ENCODE assay signal across 24 cellular contexts in the genomic region with DNA sequence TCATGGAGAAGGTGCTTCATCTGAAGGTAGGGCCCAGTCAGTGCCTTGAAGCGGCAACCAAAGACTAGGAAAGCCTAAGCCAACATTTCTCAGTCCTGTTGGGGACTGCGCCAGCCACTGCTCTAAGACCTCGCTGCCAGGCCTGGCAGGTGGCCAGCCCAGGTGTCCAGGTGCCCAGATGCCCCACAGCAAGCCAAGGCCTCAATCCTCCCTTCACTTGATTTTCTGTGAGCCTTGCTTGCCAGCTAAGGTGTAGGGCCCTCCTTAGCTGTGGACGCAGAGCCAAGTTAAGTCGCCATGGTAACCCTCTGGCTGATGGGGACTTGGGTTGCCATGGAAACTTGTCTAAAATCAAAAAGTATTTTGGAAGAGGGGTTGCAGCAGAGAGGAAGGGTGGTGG.
"Had no signal": no experiment of that assay in that cellular context is flagged by ENCODE, and none has a peak within 500 bp of the region (broad histone marks: within the 10 kb centered on the region; RNA-seq: fewer than 3 reads in every experiment).

No MANE protein-coding gene starts in this region.

- DNase-seq: activated CD4-positive, alpha-beta T cell treated with anti-CD3 and anti-CD28 coated beads for 1 hour; activated CD4-positive, alpha-beta T cell treated with anti-CD3 and anti-CD28 coated beads, Interleukin-2, amount 50 U/mL, for 1 hour; activated CD8-positive, alpha-beta T cell treated with anti-CD3 and anti-CD28 coated beads, Interleukin-2, amount 10 ng/mL, durations not matched to agents 7 days and 5 days; activated T-cell treated with anti-CD3 and anti-CD28 coated beads, Interleukin-2, amount 50 U/mL, for 24 hours; aorta; central memory CD4-positive, alpha-beta T cell; dermis blood vessel endothelial cell; endodermal cell; esophagus squamous epithelium; gastrocnemius medialis; islet precursor cell; left cardiac atrium; midbrain; small intestine; stimulated activated CD4-positive, alpha-beta T cell treated with anti-CD3 and anti-CD28 coated beads, Interleukin-2, amount 100 ng/mL, for 24 hours; T-helper 1 cell; WERI-Rb-1 had no signal

- H3K36me3 Mint-ChIP-seq: activated naive CD4-positive, alpha-beta T cell treated with anti-CD3 and anti-CD28 coated beads, Interleukin-2, amount 50 U/mL, for 72 hours; stimulated activated memory B cell treated with anti-CD40 and anti-IgM and Interleukin-4, amounts not matched to agents 10 μg/mL and 1 μg/mL and 100 μg/mL, for 72 hours had no signal

- H3K27ac ChIP-seq: gastrocnemius medialis, thoracic aorta, WERI-Rb-1 had no signal

- H3K27ac Mint-ChIP-seq: activated CD8-positive, alpha-beta T cell treated with anti-CD3 and anti-CD28 coated beads, Interleukin-2, amount 10 ng/mL, durations not matched to agents 7 days and 5 days; activated naive CD4-positive, alpha-beta T cell treated with anti-CD3 and anti-CD28 coated beads, Interleukin-2, amount 50 U/mL, for 72 hours; activated T-cell treated with anti-CD3 and anti-CD28 coated beads, Interleukin-2, amount 50 U/mL, for 24 hours; activated T-helper 17 cell treated with anti-CD3 and anti-CD28 coated beads, Interleukin-2, amount 50 U/mL, for 72 hours; endodermal cell; stimulated activated memory B cell treated with anti-CD40 and anti-IgM and Interleukin-4, amounts not matched to agents 10 μg/mL and 1 μg/mL and 100 μg/mL, for 72 hours had no signal

- ATAC-seq: activated CD8-positive, alpha-beta T cell treated with anti-CD3 and anti-CD28 coated beads, Interleukin-2, amount 10 ng/mL, durations not matched to agents 7 days and 5 days; activated naive CD4-positive, alpha-beta T cell treated with anti-CD3 and anti-CD28 coated beads, Interleukin-2, amount 50 U/mL, for 72 hours; activated T-helper 17 cell treated with anti-CD3 and anti-CD28 coated beads, Interleukin-2, amount 50 U/mL, for 72 hours; gastrocnemius medialis; left cardiac atrium; sciatic nerve; stimulated activated memory B cell treated with anti-CD40 and anti-IgM and Interleukin-4, amounts not matched to agents 10 μg/mL and 1 μg/mL and 100 μg/mL, for 72 hours had no signal

- H3K36me3 ChIP-seq: esophagus squamous epithelium, gastrocnemius medialis, thoracic aorta had no signal

- H3K9me3 ChIP-seq: esophagus squamous epithelium, gastrocnemius medialis, thoracic aorta had no signal

- H3K27me3 Mint-ChIP-seq: activated T-cell treated with anti-CD3 and anti-CD28 coated beads, Interleukin-2, amount 50 U/mL, for 24 hours; activated T-helper 17 cell treated with anti-CD3 and anti-CD28 coated beads, Interleukin-2, amount 50 U/mL, for 72 hours had no signal

- FAIRE-seq: small intestine, TTC549 had no signal

- H3K4me3 ChIP-seq: esophagus squamous epithelium, gastrocnemius medialis, thoracic aorta had no signal

- H3K4me3 Mint-ChIP-seq: activated CD8-positive, alpha-beta T cell treated with anti-CD3 and anti-CD28 coated beads, Interleukin-2, amount 10 ng/mL, durations not matched to agents 7 days and 5 days; activated T-cell treated with anti-CD3 and anti-CD28 coated beads, Interleukin-2, amount 50 U/mL, for 24 hours; activated T-helper 17 cell treated with anti-CD3 and anti-CD28 coated beads, Interleukin-2, amount 50 U/mL, for 72 hours; endodermal cell; neural crest cell; stimulated activated memory B cell treated with anti-CD40 and anti-IgM and Interleukin-4, amounts not matched to agents 10 μg/mL and 1 μg/mL and 100 μg/mL, for 72 hours had no signal

- H3K9me3 Mint-ChIP-seq: activated naive CD4-positive, alpha-beta T cell treated with anti-CD3 and anti-CD28 coated beads, Interleukin-2, amount 50 U/mL, for 72 hours; activated T-cell treated with anti-CD3 and anti-CD28 coated beads, Interleukin-2, amount 50 U/mL, for 24 hours; activated T-helper 17 cell treated with anti-CD3 and anti-CD28 coated beads, Interleukin-2, amount 50 U/mL, for 72 hours; endodermal cell; neural crest cell; stimulated activated memory B cell treated with anti-CD40 and anti-IgM and Interleukin-4, amounts not matched to agents 10 μg/mL and 1 μg/mL and 100 μg/mL, for 72 hours had no signal

- H3K4me1 Mint-ChIP-seq: activated T-helper 17 cell treated with anti-CD3 and anti-CD28 coated beads, Interleukin-2, amount 50 U/mL, for 72 hours; stimulated activated memory B cell treated with anti-CD40 and anti-IgM and Interleukin-4, amounts not matched to agents 10 μg/mL and 1 μg/mL and 100 μg/mL, for 72 hours had no signal
